ENCODE assay signal across 26 cellular contexts in the genomic region with DNA sequence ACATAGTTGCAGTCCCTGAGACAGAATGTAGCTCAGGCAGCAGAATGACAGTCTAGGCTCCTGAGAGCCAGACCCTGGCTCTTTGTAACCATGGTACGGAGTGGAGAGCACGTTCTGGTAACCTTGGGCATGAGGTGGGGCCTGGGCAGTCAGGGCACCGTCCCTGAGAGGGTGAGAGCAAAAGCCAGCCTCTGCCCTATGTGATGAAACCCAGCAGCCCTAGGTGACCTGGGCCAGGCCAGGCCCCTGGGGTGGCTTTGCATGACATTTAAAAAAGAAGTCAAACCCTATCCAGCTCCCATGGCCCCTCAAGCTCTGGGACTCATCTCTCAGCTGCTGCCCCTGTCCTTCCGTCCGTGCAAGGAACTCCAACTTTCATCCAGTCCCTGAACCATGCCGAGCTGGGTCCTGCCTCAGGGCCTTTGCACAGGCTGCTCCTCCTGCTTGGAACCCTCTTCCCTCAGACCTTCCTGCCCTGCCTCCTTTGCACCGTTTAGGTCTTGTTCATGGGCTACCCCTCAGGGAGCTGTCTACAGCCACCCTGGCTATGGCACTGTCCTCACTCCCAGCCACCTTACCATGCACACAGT.
"Had no signal": no experiment of that assay in that cellular context is flagged by ENCODE, and none has a peak within 500 bp of the region (broad histone marks: within the 10 kb centered on the region; RNA-seq: fewer than 3 reads in every experiment).

No MANE protein-coding gene starts in this region.

- DNase-seq: activated CD4-positive, alpha-beta memory T cell treated with anti-CD3 and anti-CD28 coated beads for 36 hours; activated CD4-positive, alpha-beta T cell treated with anti-CD3 and anti-CD28 coated beads, Interleukin-2, amount 10 ng/mL, durations not matched to agents 24 days and 14 days; activated CD4-positive, CD25-positive, alpha-beta regulatory T cell treated with anti-CD3 and anti-CD28 coated beads, Interleukin-2, amount 50 U/mL, for 72 hours; activated CD8-positive, alpha-beta memory T cell treated with anti-CD3 and anti-CD28 coated beads, Interleukin-2, amount 50 U/mL, for 4 hours; activated effector memory CD4-positive, alpha-beta T cell treated with anti-CD3 and anti-CD28 coated beads, Interleukin-2, amount 50 U/mL, for 16 hours; activated naive CD4-positive, alpha-beta T cell treated with anti-CD3 and anti-CD28 coated beads for 36 hours; activated naive CD8-positive, alpha-beta T cell treated with anti-CD3 and anti-CD28 coated beads, Interleukin-2, amount 10 ng/mL, durations not matched to agents 7 days and 5 days; activated T-cell treated with anti-CD3 and anti-CD28 coated beads, Interleukin-2, amount 50 U/mL, for 1 hour; amygdala; caudate nucleus; esophagus squamous epithelium; foreskin melanocyte; heart right ventricle; left ventricle myocardium superior; pancreas; psoas muscle; stimulated activated naive CD8-positive, alpha-beta T cell treated with anti-CD3 and anti-CD28 coated beads, Interleukin-15, Interleukin-2, amounts not matched to agents 100 U/mL and 50 U/mL, for 24 hours; T-helper 2 cell; testis; transverse colon had no signal

- H3K4me1 Mint-ChIP-seq: activated CD4-positive, alpha-beta T cell treated with anti-CD3 and anti-CD28 coated beads, Interleukin-2, amount 10 ng/mL, durations not matched to agents 24 days and 14 days had no signal

- H3K27me3 ChIP-seq: esophagus squamous epithelium, heart right ventricle, neutrophil, pancreas, testis, transverse colon, vagina had no signal

- H3K4me3 ChIP-seq: esophagus squamous epithelium, heart right ventricle, pancreas, psoas muscle, testis, transverse colon, vagina had no signal

- H3K36me3 ChIP-seq: heart right ventricle, neutrophil, pancreas, transverse colon, vagina had no signal

- H3K4me1 ChIP-seq: pancreas, psoas muscle had no signal

- H3K27ac Mint-ChIP-seq: activated CD4-positive, alpha-beta memory T cell treated with anti-CD3 and anti-CD28 coated beads for 36 hours; activated CD4-positive, alpha-beta T cell treated with anti-CD3 and anti-CD28 coated beads, Interleukin-2, amount 10 ng/mL, durations not matched to agents 24 days and 14 days; activated naive CD4-positive, alpha-beta T cell treated with anti-CD3 and anti-CD28 coated beads for 36 hours; activated naive CD8-positive, alpha-beta T cell treated with anti-CD3 and anti-CD28 coated beads, Interleukin-2, amount 10 ng/mL, durations not matched to agents 7 days and 5 days; activated T-helper 1 cell treated with anti-CD3 and anti-CD28 coated beads, Interleukin-12 subunit alpha, Interleukin-12 subunit beta, Interleukin-2, Interleukin-4 antibody, amounts not matched to agents 30 ng/mL and 10 ng/mL and 1 ng/mL, durations not matched to agents 14 hours and 24 hours and 36 hours; dendritic cell treated with granulocyte-macrophage colony-stimulating factor and Interleukin-4, amounts not matched to agents 40 ng/mL and 50 ng/mL, for 4 days had no signal

- H3K4me3 Mint-ChIP-seq: activated CD4-positive, alpha-beta memory T cell treated with anti-CD3 and anti-CD28 coated beads for 36 hours; activated CD4-positive, alpha-beta T cell treated with anti-CD3 and anti-CD28 coated beads, Interleukin-2, amount 10 ng/mL, durations not matched to agents 24 days and 14 days; activated naive CD4-positive, alpha-beta T cell treated with anti-CD3 and anti-CD28 coated beads for 36 hours; activated naive CD8-positive, alpha-beta T cell treated with anti-CD3 and anti-CD28 coated beads, Interleukin-2, amount 10 ng/mL, durations not matched to agents 7 days and 5 days; activated T-helper 1 cell treated with anti-CD3 and anti-CD28 coated beads, Interleukin-12 subunit alpha, Interleukin-12 subunit beta, Interleukin-2, Interleukin-4 antibody, amounts not matched to agents 30 ng/mL and 10 ng/mL and 1 ng/mL, durations not matched to agents 14 hours and 24 hours and 36 hours; dendritic cell treated with granulocyte-macrophage colony-stimulating factor and Interleukin-4, amounts not matched to agents 40 ng/mL and 50 ng/mL, for 4 days; nephron had no signal

- H3K27ac ChIP-seq: epithelial cell of prostate, esophagus squamous epithelium, heart right ventricle, neutrophil, pancreas, psoas muscle, testis, transverse colon, vagina had no signal

- H3K9me3 Mint-ChIP-seq: activated CD4-positive, alpha-beta T cell treated with anti-CD3 and anti-CD28 coated beads, Interleukin-2, amount 10 ng/mL, durations not matched to agents 24 days and 14 days; activated T-helper 1 cell treated with anti-CD3 and anti-CD28 coated beads, Interleukin-12 subunit alpha, Interleukin-12 subunit beta, Interleukin-2, Interleukin-4 antibody, amounts not matched to agents 30 ng/mL and 10 ng/mL and 1 ng/mL, durations not matched to agents 14 hours and 24 hours and 36 hours; nephron had no signal

- H3K9me3 ChIP-seq: esophagus squamous epithelium, neutrophil, pancreas, psoas muscle, testis, transverse colon, vagina had no signal

- H3K36me3 Mint-ChIP-seq: activated CD4-positive, alpha-beta memory T cell treated with anti-CD3 and anti-CD28 coated beads for 36 hours; activated naive CD8-positive, alpha-beta T cell treated with anti-CD3 and anti-CD28 coated beads, Interleukin-2, amount 10 ng/mL, durations not matched to agents 7 days and 5 days had no signal

- ATAC-seq: heart right ventricle; left ventricle myocardium superior; pancreas; psoas muscle; stimulated activated naive CD8-positive, alpha-beta T cell treated with anti-CD3 and anti-CD28 coated beads, Interleukin-15, Interleukin-2, amounts not matched to agents 100 U/mL and 50 U/mL, for 24 hours had no signal

- H3K27me3 Mint-ChIP-seq: activated CD4-positive, alpha-beta T cell treated with anti-CD3 and anti-CD28 coated beads, Interleukin-2, amount 10 ng/mL, durations not matched to agents 24 days and 14 days; dendritic cell treated with granulocyte-macrophage colony-stimulating factor and Interleukin-4, amounts not matched to agents 40 ng/mL and 50 ng/mL, for 4 days had no signal
